39 cellular contexts compared by ENCODE assay signal in the genomic region with DNA sequence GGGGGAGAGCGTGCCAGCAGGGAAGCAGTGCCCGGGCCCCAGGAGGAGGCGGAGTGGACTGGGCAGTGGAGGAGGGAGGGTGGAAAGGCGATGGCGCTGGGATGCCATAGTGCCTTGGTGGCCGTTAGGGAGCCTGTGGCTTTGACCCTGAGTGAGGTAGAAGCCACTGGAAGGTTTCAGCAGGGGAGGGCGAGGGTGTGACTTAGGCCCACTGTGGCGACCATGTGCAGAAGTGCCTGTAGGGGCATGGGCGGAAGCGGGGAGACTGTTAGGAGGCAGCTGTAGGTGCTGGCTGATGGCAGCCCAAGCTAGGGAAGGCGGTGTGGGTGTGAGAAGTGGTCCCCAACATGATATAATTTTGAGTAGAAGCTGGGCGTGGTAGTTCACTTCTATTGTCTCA. TPM values are rescaled to one million over a fixed set of nuclear protein-coding genes. Genes with fewer than 3 reads are reported as not detected.
"Had no signal": no experiment of that assay in that cellular context is flagged by ENCODE, and none has a peak within 500 bp of the region (broad histone marks: within the 10 kb centered on the region; RNA-seq: fewer than 3 reads in every experiment).

No MANE protein-coding gene starts in this region.

- H3K9me3 ChIP-seq: adrenal gland, body of pancreas, breast epithelium had no signal

- H3K36me3 Mint-ChIP-seq: activated CD4-positive, alpha-beta memory T cell treated with anti-CD3 and anti-CD28 coated beads for 36 hours; activated naive CD4-positive, alpha-beta T cell treated with anti-CD3 and anti-CD28 coated beads, Interleukin-2, amount 50 U/mL, for 72 hours; activated naive CD8-positive, alpha-beta T cell treated with anti-CD3 and anti-CD28 coated beads for 36 hours had no signal

- H3K36me3 ChIP-seq: adrenal gland, brain microvascular endothelial cell, breast epithelium had no signal

- H3K4me1 Mint-ChIP-seq: activated B cell treated with CpG ODN at 0.5 μM for 24 hours; activated CD4-positive, alpha-beta T cell treated with anti-CD3 and anti-CD28 coated beads, Interleukin-2, amount 10 ng/mL, durations not matched to agents 24 days and 14 days; activated naive CD8-positive, alpha-beta T cell treated with anti-CD3 and anti-CD28 coated beads for 36 hours; activated T-helper 17 cell treated with anti-CD3 and anti-CD28 coated beads, Interleukin-2, amount 50 U/mL, for 72 hours; central memory CD8-positive, alpha-beta T cell had no signal

- H3K27ac Mint-ChIP-seq: activated B cell treated with CpG ODN at 0.5 μM for 24 hours; activated CD4-positive, alpha-beta memory T cell treated with anti-CD3 and anti-CD28 coated beads for 36 hours; activated CD4-positive, alpha-beta T cell treated with anti-CD3 and anti-CD28 coated beads, Interleukin-2, amount 10 ng/mL, durations not matched to agents 24 days and 14 days; activated CD8-positive, alpha-beta T cell treated with anti-CD3 and anti-CD28 coated beads for 36 hours; activated naive CD4-positive, alpha-beta T cell treated with anti-CD3 and anti-CD28 coated beads for 36 hours; activated T-cell treated with anti-CD3 and anti-CD28 coated beads, Interleukin-2, amount 50 U/mL, for 72 hours; activated T-helper 1 cell treated with anti-CD3 and anti-CD28 coated beads, Interleukin-12 subunit alpha, Interleukin-12 subunit beta, Interleukin-2, Interleukin-4 antibody, amounts not matched to agents 30 ng/mL and 10 ng/mL and 1 ng/mL, durations not matched to agents 14 hours and 24 hours and 36 hours; activated T-helper 17 cell treated with anti-CD3 and anti-CD28 coated beads, Interleukin-2, amount 50 U/mL, for 72 hours; T-helper 17 cell had no signal

- H3K27me3 ChIP-seq: body of pancreas had no signal

- ATAC-seq: activated CD8-positive, alpha-beta T cell treated with anti-CD3 and anti-CD28 coated beads for 36 hours; activated naive CD4-positive, alpha-beta T cell treated with anti-CD3 and anti-CD28 coated beads, Interleukin-2, amount 50 U/mL, for 72 hours; activated T-cell treated with anti-CD3 and anti-CD28 coated beads, Interleukin-2, amount 50 U/mL, for 4 hours; activated T-cell treated with anti-CD3 and anti-CD28 coated beads, Interleukin-2, amount 50 U/mL, for 72 hours; activated T-helper 17 cell treated with anti-CD3 and anti-CD28 coated beads, Interleukin-2, amount 50 U/mL, for 72 hours; body of pancreas; T-helper 17 cell had no signal

- H3K9me3 Mint-ChIP-seq: activated B cell treated with CpG ODN at 0.5 μM for 24 hours; activated CD4-positive, alpha-beta memory T cell treated with anti-CD3 and anti-CD28 coated beads for 36 hours; activated CD4-positive, alpha-beta T cell treated with anti-CD3 and anti-CD28 coated beads, Interleukin-2, amount 10 ng/mL, durations not matched to agents 24 days and 14 days; activated CD8-positive, alpha-beta T cell treated with anti-CD3 and anti-CD28 coated beads for 36 hours; activated naive CD4-positive, alpha-beta T cell treated with anti-CD3 and anti-CD28 coated beads for 36 hours; activated naive CD4-positive, alpha-beta T cell treated with anti-CD3 and anti-CD28 coated beads, Interleukin-2, amount 50 U/mL, for 72 hours; activated naive CD8-positive, alpha-beta T cell treated with anti-CD3 and anti-CD28 coated beads for 36 hours; activated T-cell treated with anti-CD3 and anti-CD28 coated beads, Interleukin-2, amount 50 U/mL, for 4 hours; activated T-cell treated with anti-CD3 and anti-CD28 coated beads, Interleukin-2, amount 50 U/mL, for 72 hours; activated T-helper 1 cell treated with anti-CD3 and anti-CD28 coated beads, Interleukin-12 subunit alpha, Interleukin-12 subunit beta, Interleukin-2, Interleukin-4 antibody, amounts not matched to agents 30 ng/mL and 10 ng/mL and 1 ng/mL, durations not matched to agents 14 hours and 24 hours and 36 hours; activated T-helper 17 cell treated with anti-CD3 and anti-CD28 coated beads, Interleukin-2, amount 50 U/mL, for 72 hours; central memory CD8-positive, alpha-beta T cell had no signal

- DNase-seq: activated B cell treated with CpG ODN at 0.5 μM for 24 hours; activated CD4-positive, alpha-beta memory T cell treated with anti-CD3 and anti-CD28 coated beads for 36 hours; activated CD4-positive, alpha-beta T cell treated with anti-CD3 and anti-CD28 coated beads for 4 hours; activated CD4-positive, alpha-beta T cell treated with anti-CD3 and anti-CD28 coated beads, Interleukin-2, amount 10 ng/mL, durations not matched to agents 24 days and 14 days; activated CD4-positive, alpha-beta T cell treated with anti-CD3 and anti-CD28 coated beads, Interleukin-2, amount 50 U/mL, for 1 hour; activated CD4-positive, alpha-beta T cell treated with anti-CD3 and anti-CD28 coated beads, Interleukin-2, amount 50 U/mL, for 4 hours; activated CD4-positive, CD25-positive, alpha-beta regulatory T cell treated with anti-CD3 and anti-CD28 coated beads, Interleukin-2, amount 50 U/mL, for 72 hours; activated CD8-positive, alpha-beta memory T cell treated with anti-CD3 and anti-CD28 coated beads, Interleukin-2, amount 50 U/mL, for 4 hours; activated CD8-positive, alpha-beta T cell treated with anti-CD3 and anti-CD28 coated beads for 36 hours; activated effector memory CD4-positive, alpha-beta T cell treated with anti-CD3 and anti-CD28 coated beads, Interleukin-2, amount 50 U/mL, for 16 hours; activated gamma-delta T cell treated with Interleukin-2 at 50 U/mL for 16 hours; activated naive CD4-positive, alpha-beta T cell; activated naive CD4-positive, alpha-beta T cell treated with anti-CD3 and anti-CD28 coated beads for 36 hours; activated naive CD4-positive, alpha-beta T cell treated with anti-CD3 and anti-CD28 coated beads, Interleukin-2, amount 50 U/mL, for 16 hours; activated naive CD8-positive, alpha-beta T cell treated with anti-CD3 and anti-CD28 coated beads for 36 hours; activated T-cell treated with anti-CD3 and anti-CD28 coated beads for 4 hours; activated T-cell treated with anti-CD3 and anti-CD28 coated beads, Interleukin-2, amount 50 U/mL, for 1 hour; activated T-cell treated with anti-CD3 and anti-CD28 coated beads, Interleukin-2, amount 50 U/mL, for 4 hours; activated T-cell treated with anti-CD3 and anti-CD28 coated beads, Interleukin-2, amount 50 U/mL, for 72 hours; adrenal gland; amniotic stem cell; body of pancreas; brain microvascular endothelial cell; caudate nucleus; cerebellar nuclear complex; T-helper 17 cell; T-helper 9 cell had no signal

- H3K27me3 Mint-ChIP-seq: activated CD4-positive, alpha-beta T cell treated with anti-CD3 and anti-CD28 coated beads, Interleukin-2, amount 10 ng/mL, durations not matched to agents 24 days and 14 days had no signal

- H3K4me3 ChIP-seq: adrenal gland, body of pancreas, breast epithelium had no signal

- H3K4me3 Mint-ChIP-seq: activated B cell treated with CpG ODN at 0.5 μM for 24 hours; activated CD4-positive, alpha-beta memory T cell treated with anti-CD3 and anti-CD28 coated beads for 36 hours; activated CD4-positive, alpha-beta T cell treated with anti-CD3 and anti-CD28 coated beads, Interleukin-2, amount 10 ng/mL, durations not matched to agents 24 days and 14 days; activated CD8-positive, alpha-beta T cell treated with anti-CD3 and anti-CD28 coated beads for 36 hours; activated naive CD4-positive, alpha-beta T cell treated with anti-CD3 and anti-CD28 coated beads for 36 hours; activated naive CD8-positive, alpha-beta T cell treated with anti-CD3 and anti-CD28 coated beads for 36 hours; activated T-cell treated with anti-CD3 and anti-CD28 coated beads, Interleukin-2, amount 50 U/mL, for 4 hours; activated T-cell treated with anti-CD3 and anti-CD28 coated beads, Interleukin-2, amount 50 U/mL, for 72 hours; activated T-helper 1 cell treated with anti-CD3 and anti-CD28 coated beads, Interleukin-12 subunit alpha, Interleukin-12 subunit beta, Interleukin-2, Interleukin-4 antibody, amounts not matched to agents 30 ng/mL and 10 ng/mL and 1 ng/mL, durations not matched to agents 14 hours and 24 hours and 36 hours; activated T-helper 17 cell treated with anti-CD3 and anti-CD28 coated beads, Interleukin-2, amount 50 U/mL, for 72 hours; central memory CD8-positive, alpha-beta T cell; T-helper 17 cell had no signal

- FAIRE-seq: astrocyte, TTC549 had no signal

- H3K27ac ChIP-seq: adrenal gland, body of pancreas, brain microvascular endothelial cell, breast epithelium, VCaP had no signal

- H3K4me1 ChIP-seq: adrenal gland, breast epithelium had no signal

RNA-seq across cellular contexts. Expression of a gene that starts 28.2 kb away (rescaled TPM):
- total RNA-seq: activated B cell treated with CpG ODN at 0.5 μM for 24 hours; activated CD4-positive, alpha-beta memory T cell treated with anti-CD3 and anti-CD28 coated beads for 36 hours; activated CD4-positive, alpha-beta T cell treated with anti-CD3 and anti-CD28 coated beads, Interleukin-2, amount 10 ng/mL, durations not matched to agents 24 days and 14 days; activated CD8-positive, alpha-beta memory T cell treated with anti-CD3 and anti-CD28 coated beads for 36 hours; activated CD8-positive, alpha-beta T cell treated with anti-CD3 and anti-CD28 coated beads for 36 hours; activated naive CD4-positive, alpha-beta T cell treated with anti-CD3 and anti-CD28 coated beads for 36 hours; activated naive CD4-positive, alpha-beta T cell treated with anti-CD3 and anti-CD28 coated beads, Interleukin-2, amount 50 U/mL, for 72 hours; activated naive CD8-positive, alpha-beta T cell treated with anti-CD3 and anti-CD28 coated beads for 36 hours; activated T-cell treated with anti-CD3 and anti-CD28 coated beads, Interleukin-2, amount 50 U/mL, for 72 hours; activated T-helper 1 cell treated with anti-CD3 and anti-CD28 coated beads, Interleukin-12 subunit alpha, Interleukin-12 subunit beta, Interleukin-2, Interleukin-4 antibody, amounts not matched to agents 30 ng/mL and 10 ng/mL and 1 ng/mL, durations not matched to agents 14 hours and 24 hours and 36 hours; adrenal gland; aorta; body of pancreas; breast epithelium; T-helper 1 cell treated with Interleukin-12 subunit alpha and Interleukin-12 subunit beta and Interleukin-4 antibody, amounts not matched to agents 30 ng/mL and 1 ng/mL, for 36 hours; T-helper 17 cell; T-helper 2 cell treated with Interferon-gamma antibody and Interleukin-4, amounts not matched to agents 100 ng/mL and 5 ng/mL, for 36 hours had no signal
- polyA plus RNA-seq: adrenal gland had no signal
